Comparison of ENCODE assay signal across 8 cellular contexts in the genomic region with DNA sequence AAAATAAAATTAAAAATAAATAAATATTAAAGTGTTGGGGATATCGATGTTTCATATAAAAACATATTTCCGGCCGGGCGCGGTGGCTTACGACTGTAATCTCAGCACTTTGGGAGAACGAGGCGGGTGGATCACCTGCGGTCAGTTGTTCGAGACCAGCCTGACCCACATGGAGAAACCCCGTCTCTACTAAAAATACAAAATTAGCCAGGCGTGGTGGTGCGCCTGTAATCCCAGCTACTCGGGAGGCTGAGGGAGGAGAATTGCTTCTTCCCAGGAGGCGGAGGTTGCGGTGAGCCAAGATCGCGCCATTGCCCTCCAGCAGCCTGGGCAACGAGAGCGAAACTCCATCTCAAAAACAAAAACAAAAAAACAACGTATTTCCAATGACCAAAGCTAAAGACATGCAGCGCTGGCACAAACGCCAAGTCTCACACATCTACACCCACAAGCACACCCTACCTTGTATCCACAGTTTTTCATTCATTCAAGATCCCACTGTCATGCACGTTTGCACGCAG. TPM values are rescaled to one million over a fixed set of nuclear protein-coding genes. Genes with fewer than 3 reads are reported as not detected.
DNase-seq lines count a peak whose midpoint lies in the region; ATAC-seq and TF ChIP-seq lines count a peak whose summit lies in the region.

No MANE protein-coding gene starts in this region.

- peak overlapping the region; percentile 97 for H3K27ac Mint-ChIP-seq in activated B cell treated with CpG ODN at 0.5 μM for 24 hours

- peak overlapping the region; percentile 91 for H3K4me3 ChIP-seq in GM23248
- peak overlapping the region; percentile 94 for H3K4me3 ChIP-seq in fibroblast of villous mesenchyme (ENCODE audit: low read depth, low read length)
- H3K4me3 ChIP-seq in gastrocnemius medialis: peak overlapping the region; percentile 87 to 90 (median 88)

- no peaks in the 10 kb centered on the region for H3K27me3 Mint-ChIP-seq in activated B cell treated with CpG ODN at 0.5 μM for 24 hours

- no peaks in the 10 kb centered on the region for H3F3A ChIP-seq in GM23248 (ENCODE audit: insufficient read depth)

- peaks cover 42% of the 10 kb centered on the region for H3K4me1 Mint-ChIP-seq in activated B cell treated with CpG ODN at 0.5 μM for 24 hours

- H3K9ac ChIP-seq in GM23248: peak overlapping the region; percentile 82

- POLR2A ChIA-PET in activated B cell treated with CpG ODN at 0.5 μM for 24 hours (lab: Charles Lee): interaction anchor here (1.0 to 2.4 kb wide), 5 partner anchors 40 to 1351 kb away, joined by 3 to 28 read pairs (median 4); partner anchors contain the start of genes POLR2I, ZNF345, ZNF527 and ZNF540

- TF ChIP-seq POLR2A in gastrocnemius medialis (IDR thresholded peaks at IDR 0.05): no peak

- H3K4me1 ChIP-seq in GM23248 (ENCODE audit: insufficient read depth) (no peaks in the 10 kb centered on the region), gastrocnemius medialis (peaks cover 14 to 16% of the 10 kb centered on the region in 2 donors)

- TF ChIP-seq CTCF in activated B cell treated with CpG ODN at 0.5 μM for 24 hours (IDR thresholded peaks at IDR 0.05) (no peak), fibroblast of villous mesenchyme (IDR thresholded peaks at IDR 0.05; ENCODE audit: insufficient read depth, low read depth, low read length) (no peak), gastrocnemius medialis (IDR thresholded peaks at IDR 0.05 in 4 of 5, conservative IDR thresholded peaks at IDR 0.05 in 1 of 5) (no peak)

- peaks cover 25% of the 10 kb centered on the region for H3K36me3 ChIP-seq in GM23248 (ENCODE audit: low read depth)
- H3K36me3 ChIP-seq in gastrocnemius medialis: peaks cover 2 to 45% of the 10 kb centered on the region in 2 donors

- no peaks in the 10 kb centered on the region for H3K9me2 ChIP-seq in GM23248 (ENCODE audit: insufficient read depth)

- H3K27ac ChIP-seq in GM23248 (peak overlapping the region; percentile 90), gastrocnemius medialis (peak overlapping the region; percentile 84 to 92 (median 88))

- CTCF ChIA-PET in activated B cell treated with CpG ODN at 0.5 μM for 24 hours (lab: Charles Lee): no interaction called here

- DNase-seq in GM23248 (no peak), activated B cell treated with CpG ODN at 0.5 μM for 24 hours (no peak), fibroblast of villous mesenchyme (ENCODE audit: low read depth) (no peak), gastrocnemius medialis (no peak), NCI-H510A treated with DMSO at 0.1 percent for 48 hours (lab: John Stamatoyannopoulos, UW) (no peak)
- no peak for DNase-seq in activated effector memory CD4-positive, alpha-beta T cell treated with anti-CD3 and anti-CD28 coated beads, Interleukin-2, amount 50 U/mL, for 16 hours

- peak overlapping the region; percentile 99 for H3K4me3 Mint-ChIP-seq in activated B cell treated with CpG ODN at 0.5 μM for 24 hours

- peak overlapping the region; percentile 97 for H2AFZ ChIP-seq in GM23248

- ATAC-seq in activated B cell treated with CpG ODN at 0.5 μM for 24 hours (ENCODE audit: low read depth) (no peak), gastrocnemius medialis (no peak), HG02642 (IDR thresholded peaks at IDR 0.05; ENCODE audit: poor library complexity, unreplicated experiment) (no peak), GM19328 (IDR thresholded peaks at IDR 0.05; ENCODE audit: unreplicated experiment) (no peak)

- 29 to 30% methylated on average over 25 of the region's 25 CpGs for WGBS in GM23248 (ENCODE audit: low coverage in 1 of 2, low lambda C conversion rate in 2 of 2, missing lambda C conversion rate in 2 of 2), 2 experiments

- H3K27me3 ChIP-seq in GM23248 (replicated peaks; ENCODE audit: insufficient read depth) (no peaks in the 10 kb centered on the region), gastrocnemius medialis (no peaks in the 10 kb centered on the region)

- H4K20me1 ChIP-seq in GM23248 (ENCODE audit: insufficient read depth): no peaks in the 10 kb centered on the region

- H3K79me2 ChIP-seq in GM23248 (ENCODE audit: insufficient read depth): peaks cover 37% of the 10 kb centered on the region

- no peaks in the 10 kb centered on the region for H3K9me3 ChIP-seq in GM23248 (ENCODE audit: low read depth)
- H3K9me3 ChIP-seq in gastrocnemius medialis: peaks cover 0 to 8% (median 7%) of the 10 kb centered on the region in 3 donors

- in situ Hi-C loops in GM23248 (cut with MboI): no loop called here
- in situ Hi-C loops in gastrocnemius medialis (cut with MboI; ENCODE audit: low sequenced_read_pairs in 4 of 4): loop anchor here in 3 of 4 donors (10.0 to 25.0 kb wide), 4 partner anchors 92 to 632 kb away; partner anchors contain the start of genes ZNF383 (in 1 of the 3), ZNF527 (in 1 of the 3), ZNF585B (in 1 of the 3) and ZNF790 (in 1 of the 3)

- H3K36me3 Mint-ChIP-seq in activated B cell treated with CpG ODN at 0.5 μM for 24 hours (ENCODE audit: low read depth): peaks cover 38% of the 10 kb centered on the region

- peak overlapping the region; percentile 84 for H3K4me2 ChIP-seq in GM23248 (ENCODE audit: unreplicated experiment)

- intact Hi-C loops in activated B cell treated with CpG ODN at 0.5 μM for 24 hours (cut with micrococcal nuclease): loop anchor here (2.0 to 5.0 kb wide), 10 partner anchors 132 to 1089 kb away; partner anchors contain the start of genes ZFP14, ZFP30, ZNF345 and ZNF461
- intact Hi-C loops in gastrocnemius medialis (cut with DNase I; ENCODE audit: low total_unique reads): loop anchor here (2.0 to 5.0 kb wide), 8 partner anchors 40 to 938 kb away; partner anchors contain the start of genes ZFP30, ZNF260, ZNF420 and ZNF567

- peaks cover 11% of the 10 kb centered on the region for H3K9me3 Mint-ChIP-seq in activated B cell treated with CpG ODN at 0.5 μM for 24 hours

RNA-seq across cellular contexts. Expression of gene ZNF569, which starts 0.9 kb away (rescaled TPM):
- total RNA-seq in GM23248 (2014; rRNA removed; shearing (Covaris generic)): 4.9 and 7.2 TPM in 2 replicates
- 4.4 and 4.7 TPM in 2 replicates for polyA plus RNA-seq in GM23248 (2016; fragmentation: Nextera tagmentation; extraction: Ambion mirVana)
- total RNA-seq in activated B cell treated with CpG ODN at 0.5 μM for 24 hours: 6.1 and 6.8 TPM in 2 replicates
- 6.1 and 8.2 TPM in 2 replicates for total RNA-seq in fibroblast of villous mesenchyme
- 1 to 10 TPM; 3.4 to 9.2 (median 4.4) TPM for total RNA-seq in gastrocnemius medialis

RNA-seq across cellular contexts. Expression of gene ZNF570, which starts 2.8 kb away (rescaled TPM):
- 5.3 and 6.7 TPM in 2 replicates for total RNA-seq in GM23248 (2014; rRNA removed; shearing (Covaris generic))
- polyA plus RNA-seq in GM23248 (2016; fragmentation: Nextera tagmentation; extraction: Ambion mirVana): 2.2 and 2.5 TPM in 2 replicates
- total RNA-seq in activated B cell treated with CpG ODN at 0.5 μM for 24 hours (5.8 and 7.1 TPM in 2 replicates), fibroblast of villous mesenchyme (7.7 and 11.2 TPM in 2 replicates), gastrocnemius medialis (1 to 10 TPM; 2.3 to 3.5 (median 2.8) TPM)

RNA-seq across cellular contexts. Expression of gene ZNF793, which starts 40.4 kb away (rescaled TPM):
- 1.8 and 2.9 TPM in 2 replicates for total RNA-seq in GM23248 (2014; rRNA removed; shearing (Covaris generic))
- polyA plus RNA-seq in GM23248 (2016; fragmentation: Nextera tagmentation; extraction: Ambion mirVana): 2.2 and 2.4 TPM in 2 replicates
- 8.4 and 8.7 TPM in 2 replicates for total RNA-seq in activated B cell treated with CpG ODN at 0.5 μM for 24 hours
- total RNA-seq in fibroblast of villous mesenchyme: 0.64 and 2.6 TPM in 2 replicates
- total RNA-seq in gastrocnemius medialis: 1 to 10 TPM in 2 of 4 donors, under 1 TPM in 2; 0.19 to 1.2 (median 0.76) TPM
